In genomic region chr11:19431059-19431398, GRCh38 we compare ENCODE assay signal across 17 cellular contexts.
A peak's percentile ranks its signal among the peaks of the same experiment; 100 is the strongest.
DNase-seq lines count a peak whose midpoint lies in the region; ATAC-seq and TF ChIP-seq lines count a peak whose summit lies in the region.
"Had no signal": no experiment of that assay in that cellular context is flagged by ENCODE, and none has a peak within 500 bp of the region (broad histone marks: within the 10 kb centered on the region; RNA-seq: fewer than 3 reads in every experiment).

No MANE protein-coding gene starts in this region.

- H3K4me2 ChIP-seq in GM23338 = no peak overlapping the region
- H3K4me2 ChIP-seq in MM.1S (ENCODE audit: low read depth, low read length) = peak overlapping the region; percentile 91
- H3K4me2 ChIP-seq: BLaER1 had no signal

- H2AFZ ChIP-seq in GM23338 = peak overlapping the region; percentile 72
- H2AFZ ChIP-seq in MM.1S (ENCODE audit: low read length) = peak overlapping the region; percentile 30; the same call in 1 of the 2 replicates

- H3K27me3 ChIP-seq in GM23338 (ENCODE audit: insufficient read depth) (no peaks in the 10 kb centered on the region), MM.1S (replicated peaks; ENCODE audit: insufficient read depth, low read length) (no peaks in the 10 kb centered on the region), endodermal cell (ENCODE audit: control insufficient read depth, insufficient read depth, low read length, poor library complexity, severe bottlenecking) (no peaks in the 10 kb centered on the region), stomach (no peaks in the 10 kb centered on the region), H7 (ENCODE audit: control insufficient read depth, insufficient read depth, low read length) (no peaks in the 10 kb centered on the region)
- H3K27me3 ChIP-seq: BLaER1 had no signal

- H3K9ac ChIP-seq in MM.1S (ENCODE audit: low read length) = peak overlapping the region; percentile 88
- no peak overlapping the region for H3K9ac ChIP-seq in endodermal cell (ENCODE audit: extremely low read depth, low read length, poor library complexity, severe bottlenecking)
- H3K9ac ChIP-seq: BLaER1 had no signal

- H3K4me1 Mint-ChIP-seq in GM23338 (peaks cover 36% of the 10 kb centered on the region), endodermal cell (peaks cover 17% of the 10 kb centered on the region)
- H3K4me1 Mint-ChIP-seq in activated CD4-positive, alpha-beta memory T cell treated with anti-CD3 and anti-CD28 coated beads for 36 hours (ENCODE audit: low read depth) = no peaks in the 10 kb centered on the region

- H3K36me3 Mint-ChIP-seq in GM23338 (ENCODE audit: low read depth) (no peaks in the 10 kb centered on the region), endodermal cell (ENCODE audit: low read depth) (no peaks in the 10 kb centered on the region)
- H3K36me3 Mint-ChIP-seq in activated CD4-positive, alpha-beta memory T cell treated with anti-CD3 and anti-CD28 coated beads for 36 hours = no peaks in the 10 kb centered on the region
- H3K36me3 Mint-ChIP-seq: CD4-positive, CD25-positive, alpha-beta regulatory T cell had no signal

- no peaks in the 10 kb centered on the region for H3K9me3 ChIP-seq in MM.1S (replicated peaks; ENCODE audit: insufficient read depth, low read length)
- no peaks in the 10 kb centered on the region for H3K9me3 ChIP-seq in endodermal cell (ENCODE audit: control insufficient read depth, low read length)
- H3K9me3 ChIP-seq in stomach = no peaks in the 10 kb centered on the region
- H3K9me3 ChIP-seq: BLaER1 had no signal

- TF ChIP-seq EP300 in stomach (IDR thresholded peaks at IDR 0.05) = no peak

- H3K27ac ChIP-seq in GM23338 (ENCODE audit: low read depth) = no peak overlapping the region
- peak overlapping the region; percentile 97 for H3K27ac ChIP-seq in MM.1S (ENCODE audit: low read length)
- no peak overlapping the region for H3K27ac ChIP-seq in endodermal cell (ENCODE audit: low read depth, low read length)
- peak overlapping the region; percentile 51 to 76 (median 56) for H3K27ac ChIP-seq in stomach
- H3K27ac ChIP-seq: BLaER1, RWPE1 had no signal

- H3K27me3 Mint-ChIP-seq in GM23338 (ENCODE audit: insufficient read depth, low read depth, poor library complexity) (peaks cover 2% of the 10 kb centered on the region), endodermal cell (ENCODE audit: insufficient read depth) (peaks cover 7% of the 10 kb centered on the region)
- H3K27me3 Mint-ChIP-seq in activated CD4-positive, alpha-beta memory T cell treated with anti-CD3 and anti-CD28 coated beads for 36 hours = peaks cover 40% of the 10 kb centered on the region

- 60 to 73% methylated on average over 3 to 6 of the region's 6 CpGs for WGBS in endodermal cell (ENCODE audit: insufficient coverage in 1 of 2, insufficient read length in 1 of 2), 2 experiments
- WGBS in stomach, 5 donors = 29 to 52% (median 32%) methylated on average over 6 of the region's 6 CpGs

- H3F3A ChIP-seq in GM23338 (replicated peaks; ENCODE audit: low read depth) (no peaks in the 10 kb centered on the region), MM.1S (ENCODE audit: insufficient read depth, low read length) (peaks cover 63% of the 10 kb centered on the region)

- H3K9me3 Mint-ChIP-seq in GM23338 (no peaks in the 10 kb centered on the region), endodermal cell (no peaks in the 10 kb centered on the region)
- no peaks in the 10 kb centered on the region for H3K9me3 Mint-ChIP-seq in activated CD4-positive, alpha-beta memory T cell treated with anti-CD3 and anti-CD28 coated beads for 36 hours

- H3K4me3 ChIP-seq in GM23338 (no peak overlapping the region), MM.1S (ENCODE audit: low read length) (peak overlapping the region; percentile 55; the same call in 1 of the 2 replicates), endodermal cell (ENCODE audit: low read length) (no peak overlapping the region), stomach (no peak overlapping the region), H7 (ENCODE audit: insufficient read depth, low read depth, low read length) (no peak overlapping the region)
- H3K4me3 ChIP-seq: BLaER1 had no signal

- H4K20me1 ChIP-seq in GM23338 (replicated peaks; ENCODE audit: insufficient read depth) = no peaks in the 10 kb centered on the region
- H4K20me1 ChIP-seq in MM.1S (ENCODE audit: insufficient read depth, low read length) = no peaks in the 10 kb centered on the region
- H4K20me1 ChIP-seq: BLaER1 had no signal

- TF ChIP-seq CTCF in GM23338 (conservative IDR thresholded peaks at IDR 0.05; ENCODE audit: low read depth in 2 of 2) (no peak), MM.1S (IDR thresholded peaks at IDR 0.05; ENCODE audit: low read length) (no peak), endodermal cell (conservative IDR thresholded peaks at IDR 0.05) (no peak), stomach (IDR thresholded peaks at IDR 0.05) (no peak)

- H3K4me3 Mint-ChIP-seq in GM23338 (no peak overlapping the region), endodermal cell (no peak overlapping the region)
- no peak overlapping the region for H3K4me3 Mint-ChIP-seq in activated CD4-positive, alpha-beta memory T cell treated with anti-CD3 and anti-CD28 coated beads for 36 hours
- H3K4me3 Mint-ChIP-seq: CD4-positive, CD25-positive, alpha-beta regulatory T cell had no signal

- no peak for TF ChIP-seq POLR2A in stomach (IDR thresholded peaks at IDR 0.05)

- no peaks in the 10 kb centered on the region for H3K9me2 ChIP-seq in GM23338 (ENCODE audit: insufficient read depth)
- H3K9me2 ChIP-seq in MM.1S (replicated peaks; ENCODE audit: insufficient read depth, low read length) = no peaks in the 10 kb centered on the region

- POLR2A ChIA-PET in activated CD4-positive, alpha-beta memory T cell treated with anti-CD3 and anti-CD28 coated beads for 36 hours (lab: Charles Lee) = no interaction called here

- H3K79me2 ChIP-seq in GM23338 (replicated peaks; ENCODE audit: insufficient read depth) (no peaks in the 10 kb centered on the region), MM.1S (ENCODE audit: low read length) (peaks cover 54% of the 10 kb centered on the region)

- H3K36me3 ChIP-seq in GM23338 (ENCODE audit: insufficient read depth) (no peaks in the 10 kb centered on the region), MM.1S (replicated peaks; ENCODE audit: insufficient read depth, low read length) (no peaks in the 10 kb centered on the region), endodermal cell (ENCODE audit: control insufficient read depth, insufficient read depth, low read length) (no peaks in the 10 kb centered on the region), stomach (no peaks in the 10 kb centered on the region), H7 (replicated peaks; ENCODE audit: control insufficient read depth, insufficient read depth, low read length) (no peaks in the 10 kb centered on the region)
- H3K36me3 ChIP-seq: BLaER1 had no signal

- ATAC-seq in GM23338 (peak; percentile 53), GM18517 (IDR thresholded peaks at IDR 0.05; ENCODE audit: unreplicated experiment) (no peak)
- ATAC-seq: Panc1 had no signal

- intact Hi-C loops in stomach (cut with DNase I; ENCODE audit: low total_unique reads) = no loop called here
- intact Hi-C loops in activated CD4-positive, alpha-beta memory T cell treated with anti-CD3 and anti-CD28 coated beads for 36 hours (cut with micrococcal nuclease) = no loop called here

- CTCF ChIA-PET in activated CD4-positive, alpha-beta memory T cell treated with anti-CD3 and anti-CD28 coated beads for 36 hours (lab: Charles Lee) = no interaction called here

- H3K27ac Mint-ChIP-seq in GM23338 (no peak overlapping the region), endodermal cell (no peak overlapping the region)
- H3K27ac Mint-ChIP-seq in activated CD4-positive, alpha-beta memory T cell treated with anti-CD3 and anti-CD28 coated beads for 36 hours = no peak overlapping the region
- H3K27ac Mint-ChIP-seq: CD4-positive, CD25-positive, alpha-beta regulatory T cell had no signal

- peaks cover 26% of the 10 kb centered on the region for H3K4me1 ChIP-seq in GM23338 (ENCODE audit: insufficient read depth)
- peaks cover 87% of the 10 kb centered on the region for H3K4me1 ChIP-seq in MM.1S (ENCODE audit: low read length)
- no peaks in the 10 kb centered on the region for H3K4me1 ChIP-seq in endodermal cell (ENCODE audit: control insufficient read depth, insufficient read depth, low read length)
- peaks cover 17 to 49% (median 34%) of the 10 kb centered on the region in 4 donors for H3K4me1 ChIP-seq in stomach

- DNase-seq in GM23338 (ENCODE audit: low spot score) = peak; percentile 9
- DNase-seq in MM.1S = peak; percentile 30
- DNase-seq in endodermal cell = peak; percentile 60
- peak; percentile 31 for DNase-seq in stomach
- DNase-seq in activated CD4-positive, alpha-beta memory T cell treated with anti-CD3 and anti-CD28 coated beads for 36 hours = no peak
- DNase-seq in H7 = no peak
- DNase-seq: CD4-positive, CD25-positive, alpha-beta regulatory T cell; DMS153; DND-41; NCI-H2029; NCI-H2227 treated with DMSO at 0.1 percent for 48 hours; NCI-H526 treated with DMSO at 0.1 percent for 48 hours; SHP77 had no signal

TF ChIP-seq in GM23338, 12 proteins besides CTCF, POLR2A, EP300 and RAD21 (continues in another document):
- TF ChIP-seq, protein P1, sequence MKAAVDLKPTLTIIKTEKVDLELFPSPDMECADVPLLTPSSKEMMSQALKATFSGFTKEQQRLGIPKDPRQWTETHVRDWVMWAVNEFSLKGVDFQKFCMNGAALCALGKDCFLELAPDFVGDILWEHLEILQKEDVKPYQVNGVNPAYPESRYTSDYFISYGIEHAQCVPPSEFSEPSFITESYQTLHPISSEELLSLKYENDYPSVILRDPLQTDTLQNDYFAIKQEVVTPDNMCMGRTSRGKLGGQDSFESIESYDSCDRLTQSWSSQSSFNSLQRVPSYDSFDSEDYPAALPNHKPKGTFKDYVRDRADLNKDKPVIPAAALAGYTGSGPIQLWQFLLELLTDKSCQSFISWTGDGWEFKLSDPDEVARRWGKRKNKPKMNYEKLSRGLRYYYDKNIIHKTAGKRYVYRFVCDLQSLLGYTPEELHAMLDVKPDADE (IDR thresholded peaks at IDR 0.05) = no peak
- TF ChIP-seq EZH2phosphoT487 (IDR thresholded peaks at IDR 0.05; ENCODE audit: unreplicated experiment) = no peak
- TF ChIP-seq NANOG (IDR thresholded peaks at IDR 0.05; ENCODE audit: borderline replicate concordance) = no peak
- no peak for TF ChIP-seq ZNF114 (CRISPR knock-in tag; IDR thresholded peaks at IDR 0.05)
- no peak for TF ChIP-seq EZH2 (IDR thresholded peaks at IDR 0.05; ENCODE audit: low read depth, unreplicated experiment)
- TF ChIP-seq POLR2AphosphoS5 (IDR thresholded peaks at IDR 0.05; ENCODE audit: low read depth) = no peak
- TF ChIP-seq CREB1 (CRISPR knock-in tag; IDR thresholded peaks at IDR 0.05; ENCODE audit: low read depth) = no peak
- no peak for TF ChIP-seq ZNF331 (CRISPR knock-in tag; IDR thresholded peaks at IDR 0.05; ENCODE audit: low read depth)

Comparison
In these comparisons a context has a peak if more than half of its experiments do, and no peak if none do; other contexts are left out.
1. DNase-seq: peak in GM23338 (single experiment), MM.1S (single experiment), endodermal cell (single experiment) and stomach (single experiment); none in activated CD4-positive, alpha-beta memory T cell treated with anti-CD3 and anti-CD28 coated beads for 36 hours (single experiment) and H7 (single experiment).
2. H3K27ac ChIP-seq: peak in MM.1S (single experiment) and stomach (5 of 5); none in GM23338 (single experiment) and endodermal cell (single experiment).